In the genomic region with DNA sequence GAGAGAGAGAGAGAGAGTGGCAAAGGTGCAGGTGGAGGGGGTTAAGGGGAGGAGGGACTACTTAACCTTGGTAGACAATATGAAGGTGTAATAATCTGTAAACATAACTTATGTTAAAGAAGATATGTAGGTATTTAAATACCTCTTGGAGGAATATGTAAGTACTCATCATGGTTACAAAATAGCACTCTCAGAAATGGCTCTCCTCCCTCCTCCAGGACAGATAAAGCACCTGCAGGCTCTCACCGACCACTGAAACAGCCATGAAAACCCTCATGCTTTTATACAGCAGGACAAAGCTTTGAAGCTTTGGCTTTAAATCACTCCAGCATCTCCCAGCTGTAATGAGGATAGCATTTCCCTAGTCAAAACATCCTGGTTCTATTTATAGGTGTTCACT, we compare ENCODE assay signal across 12 cellular contexts.
DNase-seq lines count a peak whose midpoint lies in the region; ATAC-seq, FAIRE-seq and TF ChIP-seq lines count a peak whose summit lies in the region.
"Had no signal": no experiment of that assay in that cellular context is flagged by ENCODE, and none has a peak within 500 bp of the region (broad histone marks: within the 10 kb centered on the region; RNA-seq: fewer than 3 reads in every experiment).

No MANE protein-coding gene starts in this region.

- H3K9me3 ChIP-seq in SK-N-SH (no peaks in the 10 kb centered on the region), parathyroid adenoma (ENCODE audit: control insufficient read depth, low read length) (no peaks in the 10 kb centered on the region), small intestine (ENCODE audit: control insufficient read depth, low read depth) (no peaks in the 10 kb centered on the region)

- 23% methylated on average over 1 of the region's 1 CpG for WGBS in SK-N-SH (ENCODE audit: low lambda C conversion rate)
- WGBS in small intestine, 3 donors = 14 to 26% (median 25%) methylated on average over 1 of the region's 1 CpG

- CTCF ChIA-PET in SK-N-SH (lab: Yijun Ruan, JAX) = interaction anchor here (0.6 to 6.4 kb wide), 6 partner anchors 38 to 591 kb away, joined by 3 to 28 read pairs (median 7); no protein-coding TSS in a partner anchor

- FAIRE-seq in small intestine (lab: Jason Lieb, UNC) = no peak

- POLR2A ChIA-PET in SK-N-SH (lab: Yijun Ruan, JAX) = no interaction called here

- TF ChIP-seq CTCF in SK-N-SH (IDR thresholded peaks at IDR 0.05) = no peak
- TF ChIP-seq CTCF in parathyroid adenoma (IDR thresholded peaks at IDR 0.05) = no peak

- H3K9ac ChIP-seq in SK-N-SH = no peak overlapping the region
- H3K9ac ChIP-seq in parathyroid adenoma = no peak overlapping the region

- no peaks in the 10 kb centered on the region for H3F3A ChIP-seq in SK-N-SH (replicated peaks; ENCODE audit: insufficient read depth)

- no peak for DNase-seq in SK-N-SH
- DNase-seq in NCI-H146 treated with DMSO at 0.1 percent for 48 hours (lab: John Stamatoyannopoulos, UW; ENCODE audit: unreplicated experiment) = peak; percentile 34
- peak; percentile 24 for DNase-seq in NCI-H510A (lab: John Stamatoyannopoulos, UW)
- DNase-seq in RPMI8226 = no peak
- no peak for DNase-seq in small intestine
- DNase-seq: AML-193, H9, NCI-H2081 treated with DMSO at 0.1 percent for 48 hours, Right ventricle myocardium superior had no signal

- H3K36me3 ChIP-seq in SK-N-SH (replicated peaks in 1 of 2; ENCODE audit: control insufficient read depth in 1 of 2, insufficient read depth in 2 of 2, low read length in 1 of 2) = no peaks in the 10 kb centered on the region
- H3K36me3 ChIP-seq in parathyroid adenoma (ENCODE audit: control insufficient read depth, insufficient read depth, low read length) = no peaks in the 10 kb centered on the region
- no peaks in the 10 kb centered on the region for H3K36me3 ChIP-seq in small intestine (ENCODE audit: control insufficient read depth in 2 of 2, insufficient read depth in 2 of 2, low read length in 2 of 2)

- H3K4me3 ChIP-seq in SK-N-SH (ENCODE audit: low read depth in 2 of 2, low read length in 1 of 2) = no peak overlapping the region
- no peak overlapping the region for H3K4me3 ChIP-seq in parathyroid adenoma (ENCODE audit: low read depth, low read length)
- H3K4me3 ChIP-seq in small intestine (ENCODE audit: low read depth in 1 of 2, low read length in 2 of 2) = no peak overlapping the region

- peak; percentile 7; the same call in 1 of the 2 replicates for TF ChIP-seq RAD21 in SK-N-SH (IDR thresholded peaks at IDR 0.05; ENCODE audit: low read length)

- TF ChIP-seq EP300 in SK-N-SH (IDR thresholded peaks at IDR 0.05; ENCODE audit: borderline replicate concordance in 1 of 2, low read depth in 1 of 2, low read length in 1 of 2) = no peak

- H3K27me3 ChIP-seq in SK-N-SH (ENCODE audit: insufficient read depth) (no peaks in the 10 kb centered on the region), parathyroid adenoma (ENCODE audit: control insufficient read depth, insufficient read depth, low read length) (peaks cover 4% of the 10 kb centered on the region), small intestine (ENCODE audit: control insufficient read depth in 2 of 2, insufficient read depth in 2 of 2, low read length in 2 of 2) (no peaks in the 10 kb centered on the region)

- H2AFZ ChIP-seq in SK-N-SH (ENCODE audit: low read depth) (no peak overlapping the region), parathyroid adenoma (peak overlapping the region; percentile 23)

- no peak overlapping the region for H3K4me2 ChIP-seq in SK-N-SH
- H3K4me2 ChIP-seq in parathyroid adenoma (ENCODE audit: low read length) = no peak overlapping the region

- no peak for ATAC-seq in SK-N-SH treated with all-trans-retinoic acid at 6 μM for 48 hours
- no peak for ATAC-seq in HG03378 (IDR thresholded peaks at IDR 0.05; ENCODE audit: unreplicated experiment)

- H3K9me2 ChIP-seq in SK-N-SH = no peaks in the 10 kb centered on the region

- peaks cover 0 to 18% of the 10 kb centered on the region in 2 experiments; a peak in 2 of 4 replicates for H3K4me1 ChIP-seq in SK-N-SH (ENCODE audit: control insufficient read depth in 1 of 2, insufficient read depth in 2 of 2, low read depth in 1 of 2, low read length in 1 of 2)
- peaks cover 7% of the 10 kb centered on the region for H3K4me1 ChIP-seq in parathyroid adenoma
- no peaks in the 10 kb centered on the region for H3K4me1 ChIP-seq in small intestine (ENCODE audit: control insufficient read depth in 2 of 2, insufficient read depth in 1 of 2, low read depth in 1 of 2, low read length in 1 of 2)

- H3K79me2 ChIP-seq in SK-N-SH (ENCODE audit: insufficient read depth) = no peaks in the 10 kb centered on the region
- H3K79me2 ChIP-seq in parathyroid adenoma = no peaks in the 10 kb centered on the region

- H3K27ac ChIP-seq in SK-N-SH (ENCODE audit: low read depth in 2 of 2, low read length in 1 of 2) (peak overlapping the region in 1 of 2 experiments; percentile 45; a peak in 2 of 4 replicates), parathyroid adenoma (no peak overlapping the region), small intestine (ENCODE audit: low read depth in 1 of 2, low read length in 1 of 2) (no peak overlapping the region)

- no peaks in the 10 kb centered on the region for H4K20me1 ChIP-seq in SK-N-SH (ENCODE audit: insufficient read depth)

TF ChIP-seq in SK-N-SH, 30 proteins besides CTCF, POLR2A, EP300 and RAD21:
- TF ChIP-seq, protein P1, sequence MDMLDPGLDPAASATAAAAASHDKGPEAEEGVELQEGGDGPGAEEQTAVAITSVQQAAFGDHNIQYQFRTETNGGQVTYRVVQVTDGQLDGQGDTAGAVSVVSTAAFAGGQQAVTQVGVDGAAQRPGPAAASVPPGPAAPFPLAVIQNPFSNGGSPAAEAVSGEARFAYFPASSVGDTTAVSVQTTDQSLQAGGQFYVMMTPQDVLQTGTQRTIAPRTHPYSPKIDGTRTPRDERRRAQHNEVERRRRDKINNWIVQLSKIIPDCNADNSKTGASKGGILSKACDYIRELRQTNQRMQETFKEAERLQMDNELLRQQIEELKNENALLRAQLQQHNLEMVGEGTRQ (IDR thresholded peaks at IDR 0.05; ENCODE audit: borderline replicate concordance, low read depth, low read length) = no peak
- TF ChIP-seq RFX5 (IDR thresholded peaks at IDR 0.05; ENCODE audit: low read length) (no peak), JUND (IDR thresholded peaks at IDR 0.05) (no peak), TCF12 (IDR thresholded peaks at IDR 0.05) (no peak)

TF ChIP-seq in SK-N-SH treated with all-trans-retinoic acid at 6 μM for 48 hours, 23 proteins besides CTCF, POLR2A, EP300 and RAD21:
- TF ChIP-seq ESRRG (CRISPR knock-in tag; IDR thresholded peaks at IDR 0.05) (no peak), ZFP3 (CRISPR knock-in tag; IDR thresholded peaks at IDR 0.05) (no peak), ZC3H10 (CRISPR knock-in tag; IDR thresholded peaks at IDR 0.05) (no peak), ISL1 (CRISPR knock-in tag; IDR thresholded peaks at IDR 0.05) (no peak)
- TF ChIP-seq, protein P2, sequence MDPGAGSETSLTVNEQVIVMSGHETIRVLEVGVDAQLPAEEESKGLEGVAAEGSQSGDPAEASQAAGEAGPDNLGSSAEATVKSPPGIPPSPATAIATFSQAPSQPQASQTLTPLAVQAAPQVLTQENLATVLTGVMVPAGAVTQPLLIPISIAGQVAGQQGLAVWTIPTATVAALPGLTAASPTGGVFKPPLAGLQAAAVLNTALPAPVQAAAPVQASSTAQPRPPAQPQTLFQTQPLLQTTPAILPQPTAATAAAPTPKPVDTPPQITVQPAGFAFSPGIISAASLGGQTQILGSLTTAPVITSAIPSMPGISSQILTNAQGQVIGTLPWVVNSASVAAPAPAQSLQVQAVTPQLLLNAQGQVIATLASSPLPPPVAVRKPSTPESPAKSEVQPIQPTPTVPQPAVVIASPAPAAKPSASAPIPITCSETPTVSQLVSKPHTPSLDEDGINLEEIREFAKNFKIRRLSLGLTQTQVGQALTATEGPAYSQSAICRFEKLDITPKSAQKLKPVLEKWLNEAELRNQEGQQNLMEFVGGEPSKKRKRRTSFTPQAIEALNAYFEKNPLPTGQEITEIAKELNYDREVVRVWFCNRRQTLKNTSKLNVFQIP (CRISPR knock-in tag; IDR thresholded peaks at IDR 0.05; ENCODE audit: borderline replicate concordance, low read depth) = no peak
- TF ChIP-seq, protein P3, sequence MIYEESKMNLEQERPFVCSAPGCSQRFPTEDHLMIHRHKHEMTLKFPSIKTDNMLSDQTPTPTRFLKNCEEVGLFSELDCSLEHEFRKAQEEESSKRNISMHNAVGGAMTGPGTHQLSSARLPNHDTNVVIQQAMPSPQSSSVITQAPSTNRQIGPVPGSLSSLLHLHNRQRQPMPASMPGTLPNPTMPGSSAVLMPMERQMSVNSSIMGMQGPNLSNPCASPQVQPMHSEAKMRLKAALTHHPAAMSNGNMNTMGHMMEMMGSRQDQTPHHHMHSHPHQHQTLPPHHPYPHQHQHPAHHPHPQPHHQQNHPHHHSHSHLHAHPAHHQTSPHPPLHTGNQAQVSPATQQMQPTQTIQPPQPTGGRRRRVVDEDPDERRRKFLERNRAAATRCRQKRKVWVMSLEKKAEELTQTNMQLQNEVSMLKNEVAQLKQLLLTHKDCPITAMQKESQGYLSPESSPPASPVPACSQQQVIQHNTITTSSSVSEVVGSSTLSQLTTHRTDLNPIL (CRISPR knock-in tag; IDR thresholded peaks at IDR 0.05; ENCODE audit: low read depth) = no peak
- TF ChIP-seq, protein P4, sequence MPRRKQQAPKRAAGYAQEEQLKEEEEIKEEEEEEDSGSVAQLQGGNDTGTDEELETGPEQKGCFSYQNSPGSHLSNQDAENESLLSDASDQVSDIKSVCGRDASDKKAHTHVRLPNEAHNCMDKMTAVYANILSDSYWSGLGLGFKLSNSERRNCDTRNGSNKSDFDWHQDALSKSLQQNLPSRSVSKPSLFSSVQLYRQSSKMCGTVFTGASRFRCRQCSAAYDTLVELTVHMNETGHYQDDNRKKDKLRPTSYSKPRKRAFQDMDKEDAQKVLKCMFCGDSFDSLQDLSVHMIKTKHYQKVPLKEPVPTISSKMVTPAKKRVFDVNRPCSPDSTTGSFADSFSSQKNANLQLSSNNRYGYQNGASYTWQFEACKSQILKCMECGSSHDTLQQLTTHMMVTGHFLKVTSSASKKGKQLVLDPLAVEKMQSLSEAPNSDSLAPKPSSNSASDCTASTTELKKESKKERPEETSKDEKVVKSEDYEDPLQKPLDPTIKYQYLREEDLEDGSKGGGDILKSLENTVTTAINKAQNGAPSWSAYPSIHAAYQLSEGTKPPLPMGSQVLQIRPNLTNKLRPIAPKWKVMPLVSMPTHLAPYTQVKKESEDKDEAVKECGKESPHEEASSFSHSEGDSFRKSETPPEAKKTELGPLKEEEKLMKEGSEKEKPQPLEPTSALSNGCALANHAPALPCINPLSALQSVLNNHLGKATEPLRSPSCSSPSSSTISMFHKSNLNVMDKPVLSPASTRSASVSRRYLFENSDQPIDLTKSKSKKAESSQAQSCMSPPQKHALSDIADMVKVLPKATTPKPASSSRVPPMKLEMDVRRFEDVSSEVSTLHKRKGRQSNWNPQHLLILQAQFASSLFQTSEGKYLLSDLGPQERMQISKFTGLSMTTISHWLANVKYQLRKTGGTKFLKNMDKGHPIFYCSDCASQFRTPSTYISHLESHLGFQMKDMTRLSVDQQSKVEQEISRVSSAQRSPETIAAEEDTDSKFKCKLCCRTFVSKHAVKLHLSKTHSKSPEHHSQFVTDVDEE (CRISPR knock-in tag; IDR thresholded peaks at IDR 0.05) = no peak

Comparison
In these comparisons a context has a peak if more than half of its experiments do, and no peak if none do; other contexts are left out.
1. DNase-seq: peak in NCI-H146 treated with DMSO at 0.1 percent for 48 hours (single experiment) and NCI-H510A (single experiment); none in SK-N-SH (single experiment), RPMI8226 (single experiment) and small intestine (single experiment).